1 cellular context compared by ENCODE assay signal in the genomic region with DNA sequence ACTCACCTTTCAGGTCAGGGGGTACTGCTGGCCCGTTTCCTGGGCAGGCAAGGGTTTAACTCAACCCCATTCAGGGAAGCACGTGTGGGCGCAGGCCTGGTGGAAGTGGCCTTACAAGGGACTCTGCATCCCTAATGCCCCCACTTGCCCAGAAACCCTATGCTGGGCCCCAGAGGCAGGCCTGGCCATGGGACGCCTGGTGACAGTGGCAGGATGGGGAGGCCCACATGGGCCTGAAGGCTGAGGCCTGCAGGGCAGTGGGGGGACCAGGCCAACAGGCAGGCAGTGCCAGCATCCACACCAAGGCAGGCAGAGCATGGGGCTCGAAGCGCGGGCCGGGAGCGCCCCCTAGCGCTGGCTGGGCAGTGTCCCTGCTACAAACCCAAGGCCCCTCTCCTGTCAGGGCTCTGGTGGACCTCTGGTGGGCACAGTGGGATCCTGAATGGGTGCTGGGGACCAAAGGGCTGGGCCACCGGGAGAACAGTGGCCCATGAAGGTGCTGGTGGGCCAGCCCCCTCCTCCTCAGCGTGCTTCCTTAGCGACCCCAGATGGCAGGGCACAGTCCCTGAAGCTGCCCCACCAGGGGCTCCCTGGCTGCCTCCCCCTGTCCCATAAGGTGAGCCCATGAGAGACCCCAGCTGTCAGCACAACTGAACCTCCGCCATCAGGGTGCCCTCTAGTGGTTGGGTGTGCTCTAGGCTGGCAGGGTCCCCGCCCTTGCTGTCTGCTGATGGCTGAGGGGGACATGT.
A peak's percentile ranks its signal among the peaks of the same experiment; 100 is the strongest.
TF ChIP-seq lines count a peak whose summit lies in the region.

No MANE protein-coding gene starts in this region.

TF ChIP-seq in HepG2, 621 proteins besides CTCF, POLR2A, EP300 and RAD21 (continued from another document and continues in another):
- TF ChIP-seq, protein P1, sequence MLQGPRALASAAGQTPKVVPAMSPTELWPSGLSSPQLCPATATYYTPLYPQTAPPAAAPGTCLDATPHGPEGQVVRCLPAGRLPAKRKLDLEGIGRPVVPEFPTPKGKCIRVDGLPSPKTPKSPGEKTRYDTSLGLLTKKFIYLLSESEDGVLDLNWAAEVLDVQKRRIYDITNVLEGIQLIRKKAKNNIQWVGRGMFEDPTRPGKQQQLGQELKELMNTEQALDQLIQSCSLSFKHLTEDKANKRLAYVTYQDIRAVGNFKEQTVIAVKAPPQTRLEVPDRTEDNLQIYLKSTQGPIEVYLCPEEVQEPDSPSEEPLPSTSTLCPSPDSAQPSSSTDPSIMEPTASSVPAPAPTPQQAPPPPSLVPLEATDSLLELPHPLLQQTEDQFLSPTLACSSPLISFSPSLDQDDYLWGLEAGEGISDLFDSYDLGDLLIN (CRISPR knock-in tag; IDR thresholded peaks at IDR 0.05; ENCODE audit: borderline replicate concordance): no peak
- TF ChIP-seq, protein P2, sequence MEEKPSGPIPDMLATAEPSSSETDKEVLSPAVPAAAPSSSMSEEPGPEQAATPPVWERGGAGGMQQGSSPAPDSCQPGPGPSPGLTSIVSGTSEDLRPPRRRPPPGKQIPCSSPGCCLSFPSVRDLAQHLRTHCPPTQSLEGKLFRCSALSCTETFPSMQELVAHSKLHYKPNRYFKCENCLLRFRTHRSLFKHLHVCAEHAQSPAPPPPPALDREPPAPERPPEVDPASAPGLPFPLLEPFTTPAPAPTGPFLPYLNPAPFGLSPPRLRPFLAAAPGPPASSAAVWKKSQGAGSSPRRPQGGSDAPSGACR (CRISPR knock-in tag; IDR thresholded peaks at IDR 0.05): no peak
- TF ChIP-seq MEIS1 (CRISPR knock-in tag; IDR thresholded peaks at IDR 0.05; ENCODE audit: borderline replicate concordance) (no peak), ZNF556 (CRISPR knock-in tag; IDR thresholded peaks at IDR 0.05; ENCODE audit: borderline replicate concordance) (no peak; the same call in 1 of the 2 replicates), ZNF547 (CRISPR knock-in tag; IDR thresholded peaks at IDR 0.05) (peak; percentile 92), ZNF329 (CRISPR knock-in tag; IDR thresholded peaks at IDR 0.05; ENCODE audit: low read depth) (no peak), ZNF878 (CRISPR knock-in tag; IDR thresholded peaks at IDR 0.05) (no peak), STAG1 (CRISPR knock-in tag; IDR thresholded peaks at IDR 0.05) (peak; percentile 96), ZSCAN31 (CRISPR knock-in tag; IDR thresholded peaks at IDR 0.05; ENCODE audit: low read depth) (peak; percentile 83), SP2 (CRISPR knock-in tag; IDR thresholded peaks at IDR 0.05) (no peak; the same call in 1 of the 2 replicates), KDM4B (CRISPR knock-in tag; IDR thresholded peaks at IDR 0.05) (no peak), HES4 (CRISPR knock-in tag; IDR thresholded peaks at IDR 0.05; ENCODE audit: borderline replicate concordance) (no peak), ZNF782 (CRISPR knock-in tag; IDR thresholded peaks at IDR 0.05; ENCODE audit: borderline replicate concordance) (peak; percentile 47; the same call in 1 of the 2 replicates), NCOR1 (IDR thresholded peaks at IDR 0.05; ENCODE audit: borderline replicate concordance, low read length) (no peak), ZFP62 (CRISPR knock-in tag; IDR thresholded peaks at IDR 0.05) (no peak), FOXO1 (CRISPR knock-in tag; IDR thresholded peaks at IDR 0.05) (peak; percentile 68; the same call in 1 of the 2 replicates), DPF2 (CRISPR knock-in tag; IDR thresholded peaks at IDR 0.05; ENCODE audit: borderline replicate concordance, low read depth) (no peak), IKZF4 (CRISPR knock-in tag; IDR thresholded peaks at IDR 0.05; ENCODE audit: borderline replicate concordance, low read depth, not compliant biosample characterization) (no peak), ZNF282 (IDR thresholded peaks at IDR 0.05; ENCODE audit: partially characterized antibody) (no peak)
- TF ChIP-seq, protein P3, sequence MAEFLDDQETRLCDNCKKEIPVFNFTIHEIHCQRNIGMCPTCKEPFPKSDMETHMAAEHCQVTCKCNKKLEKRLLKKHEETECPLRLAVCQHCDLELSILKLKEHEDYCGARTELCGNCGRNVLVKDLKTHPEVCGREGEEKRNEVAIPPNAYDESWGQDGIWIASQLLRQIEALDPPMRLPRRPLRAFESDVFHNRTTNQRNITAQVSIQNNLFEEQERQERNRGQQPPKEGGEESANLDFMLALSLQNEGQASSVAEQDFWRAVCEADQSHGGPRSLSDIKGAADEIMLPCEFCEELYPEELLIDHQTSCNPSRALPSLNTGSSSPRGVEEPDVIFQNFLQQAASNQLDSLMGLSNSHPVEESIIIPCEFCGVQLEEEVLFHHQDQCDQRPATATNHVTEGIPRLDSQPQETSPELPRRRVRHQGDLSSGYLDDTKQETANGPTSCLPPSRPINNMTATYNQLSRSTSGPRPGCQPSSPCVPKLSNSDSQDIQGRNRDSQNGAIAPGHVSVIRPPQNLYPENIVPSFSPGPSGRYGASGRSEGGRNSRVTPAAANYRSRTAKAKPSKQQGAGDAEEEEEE (CRISPR knock-in tag; IDR thresholded peaks at IDR 0.05; ENCODE audit: borderline replicate concordance): no peak
- TF ChIP-seq, protein P4, sequence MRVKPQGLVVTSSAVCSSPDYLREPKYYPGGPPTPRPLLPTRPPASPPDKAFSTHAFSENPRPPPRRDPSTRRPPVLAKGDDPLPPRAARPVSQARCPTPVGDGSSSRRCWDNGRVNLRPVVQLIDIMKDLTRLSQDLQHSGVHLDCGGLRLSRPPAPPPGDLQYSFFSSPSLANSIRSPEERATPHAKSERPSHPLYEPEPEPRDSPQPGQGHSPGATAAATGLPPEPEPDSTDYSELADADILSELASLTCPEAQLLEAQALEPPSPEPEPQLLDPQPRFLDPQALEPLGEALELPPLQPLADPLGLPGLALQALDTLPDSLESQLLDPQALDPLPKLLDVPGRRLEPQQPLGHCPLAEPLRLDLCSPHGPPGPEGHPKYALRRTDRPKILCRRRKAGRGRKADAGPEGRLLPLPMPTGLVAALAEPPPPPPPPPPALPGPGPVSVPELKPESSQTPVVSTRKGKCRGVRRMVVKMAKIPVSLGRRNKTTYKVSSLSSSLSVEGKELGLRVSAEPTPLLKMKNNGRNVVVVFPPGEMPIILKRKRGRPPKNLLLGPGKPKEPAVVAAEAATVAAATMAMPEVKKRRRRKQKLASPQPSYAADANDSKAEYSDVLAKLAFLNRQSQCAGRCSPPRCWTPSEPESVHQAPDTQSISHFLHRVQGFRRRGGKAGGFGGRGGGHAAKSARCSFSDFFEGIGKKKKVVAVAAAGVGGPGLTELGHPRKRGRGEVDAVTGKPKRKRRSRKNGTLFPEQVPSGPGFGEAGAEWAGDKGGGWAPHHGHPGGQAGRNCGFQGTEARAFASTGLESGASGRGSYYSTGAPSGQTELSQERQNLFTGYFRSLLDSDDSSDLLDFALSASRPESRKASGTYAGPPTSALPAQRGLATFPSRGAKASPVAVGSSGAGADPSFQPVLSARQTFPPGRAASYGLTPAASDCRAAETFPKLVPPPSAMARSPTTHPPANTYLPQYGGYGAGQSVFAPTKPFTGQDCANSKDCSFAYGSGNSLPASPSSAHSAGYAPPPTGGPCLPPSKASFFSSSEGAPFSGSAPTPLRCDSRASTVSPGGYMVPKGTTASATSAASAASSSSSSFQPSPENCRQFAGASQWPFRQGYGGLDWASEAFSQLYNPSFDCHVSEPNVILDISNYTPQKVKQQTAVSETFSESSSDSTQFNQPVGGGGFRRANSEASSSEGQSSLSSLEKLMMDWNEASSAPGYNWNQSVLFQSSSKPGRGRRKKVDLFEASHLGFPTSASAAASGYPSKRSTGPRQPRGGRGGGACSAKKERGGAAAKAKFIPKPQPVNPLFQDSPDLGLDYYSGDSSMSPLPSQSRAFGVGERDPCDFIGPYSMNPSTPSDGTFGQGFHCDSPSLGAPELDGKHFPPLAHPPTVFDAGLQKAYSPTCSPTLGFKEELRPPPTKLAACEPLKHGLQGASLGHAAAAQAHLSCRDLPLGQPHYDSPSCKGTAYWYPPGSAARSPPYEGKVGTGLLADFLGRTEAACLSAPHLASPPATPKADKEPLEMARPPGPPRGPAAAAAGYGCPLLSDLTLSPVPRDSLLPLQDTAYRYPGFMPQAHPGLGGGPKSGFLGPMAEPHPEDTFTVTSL (CRISPR knock-in tag; IDR thresholded peaks at IDR 0.05; ENCODE audit: borderline replicate concordance): no peak
- TF ChIP-seq, protein P5, sequence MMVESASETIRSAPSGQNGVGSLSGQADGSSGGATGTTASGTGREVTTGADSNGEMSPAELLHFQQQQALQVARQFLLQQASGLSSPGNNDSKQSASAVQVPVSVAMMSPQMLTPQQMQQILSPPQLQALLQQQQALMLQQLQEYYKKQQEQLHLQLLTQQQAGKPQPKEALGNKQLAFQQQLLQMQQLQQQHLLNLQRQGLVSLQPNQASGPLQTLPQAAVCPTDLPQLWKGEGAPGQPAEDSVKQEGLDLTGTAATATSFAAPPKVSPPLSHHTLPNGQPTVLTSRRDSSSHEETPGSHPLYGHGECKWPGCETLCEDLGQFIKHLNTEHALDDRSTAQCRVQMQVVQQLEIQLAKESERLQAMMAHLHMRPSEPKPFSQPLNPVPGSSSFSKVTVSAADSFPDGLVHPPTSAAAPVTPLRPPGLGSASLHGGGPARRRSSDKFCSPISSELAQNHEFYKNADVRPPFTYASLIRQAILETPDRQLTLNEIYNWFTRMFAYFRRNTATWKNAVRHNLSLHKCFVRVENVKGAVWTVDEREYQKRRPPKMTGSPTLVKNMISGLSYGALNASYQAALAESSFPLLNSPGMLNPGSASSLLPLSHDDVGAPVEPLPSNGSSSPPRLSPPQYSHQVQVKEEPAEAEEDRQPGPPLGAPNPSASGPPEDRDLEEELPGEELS (CRISPR knock-in tag; IDR thresholded peaks at IDR 0.05): no peak; the same call in 1 of the 2 replicates
- TF ChIP-seq, protein P6, sequence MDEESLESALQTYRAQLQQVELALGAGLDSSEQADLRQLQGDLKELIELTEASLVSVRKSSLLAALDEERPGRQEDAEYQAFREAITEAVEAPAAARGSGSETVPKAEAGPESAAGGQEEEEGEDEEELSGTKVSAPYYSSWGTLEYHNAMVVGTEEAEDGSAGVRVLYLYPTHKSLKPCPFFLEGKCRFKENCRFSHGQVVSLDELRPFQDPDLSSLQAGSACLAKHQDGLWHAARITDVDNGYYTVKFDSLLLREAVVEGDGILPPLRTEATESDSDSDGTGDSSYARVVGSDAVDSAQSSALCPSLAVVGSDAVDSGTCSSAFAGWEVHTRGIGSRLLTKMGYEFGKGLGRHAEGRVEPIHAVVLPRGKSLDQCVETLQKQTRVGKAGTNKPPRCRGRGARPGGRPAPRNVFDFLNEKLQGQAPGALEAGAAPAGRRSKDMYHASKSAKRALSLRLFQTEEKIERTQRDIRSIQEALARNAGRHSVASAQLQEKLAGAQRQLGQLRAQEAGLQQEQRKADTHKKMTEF (CRISPR knock-in tag; IDR thresholded peaks at IDR 0.05): peak; percentile 81
- TF ChIP-seq, protein P7, sequence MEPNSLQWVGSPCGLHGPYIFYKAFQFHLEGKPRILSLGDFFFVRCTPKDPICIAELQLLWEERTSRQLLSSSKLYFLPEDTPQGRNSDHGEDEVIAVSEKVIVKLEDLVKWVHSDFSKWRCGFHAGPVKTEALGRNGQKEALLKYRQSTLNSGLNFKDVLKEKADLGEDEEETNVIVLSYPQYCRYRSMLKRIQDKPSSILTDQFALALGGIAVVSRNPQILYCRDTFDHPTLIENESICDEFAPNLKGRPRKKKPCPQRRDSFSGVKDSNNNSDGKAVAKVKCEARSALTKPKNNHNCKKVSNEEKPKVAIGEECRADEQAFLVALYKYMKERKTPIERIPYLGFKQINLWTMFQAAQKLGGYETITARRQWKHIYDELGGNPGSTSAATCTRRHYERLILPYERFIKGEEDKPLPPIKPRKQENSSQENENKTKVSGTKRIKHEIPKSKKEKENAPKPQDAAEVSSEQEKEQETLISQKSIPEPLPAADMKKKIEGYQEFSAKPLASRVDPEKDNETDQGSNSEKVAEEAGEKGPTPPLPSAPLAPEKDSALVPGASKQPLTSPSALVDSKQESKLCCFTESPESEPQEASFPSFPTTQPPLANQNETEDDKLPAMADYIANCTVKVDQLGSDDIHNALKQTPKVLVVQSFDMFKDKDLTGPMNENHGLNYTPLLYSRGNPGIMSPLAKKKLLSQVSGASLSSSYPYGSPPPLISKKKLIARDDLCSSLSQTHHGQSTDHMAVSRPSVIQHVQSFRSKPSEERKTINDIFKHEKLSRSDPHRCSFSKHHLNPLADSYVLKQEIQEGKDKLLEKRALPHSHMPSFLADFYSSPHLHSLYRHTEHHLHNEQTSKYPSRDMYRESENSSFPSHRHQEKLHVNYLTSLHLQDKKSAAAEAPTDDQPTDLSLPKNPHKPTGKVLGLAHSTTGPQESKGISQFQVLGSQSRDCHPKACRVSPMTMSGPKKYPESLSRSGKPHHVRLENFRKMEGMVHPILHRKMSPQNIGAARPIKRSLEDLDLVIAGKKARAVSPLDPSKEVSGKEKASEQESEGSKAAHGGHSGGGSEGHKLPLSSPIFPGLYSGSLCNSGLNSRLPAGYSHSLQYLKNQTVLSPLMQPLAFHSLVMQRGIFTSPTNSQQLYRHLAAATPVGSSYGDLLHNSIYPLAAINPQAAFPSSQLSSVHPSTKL (CRISPR knock-in tag; IDR thresholded peaks at IDR 0.05): peak; percentile 41
- TF ChIP-seq, protein P8, sequence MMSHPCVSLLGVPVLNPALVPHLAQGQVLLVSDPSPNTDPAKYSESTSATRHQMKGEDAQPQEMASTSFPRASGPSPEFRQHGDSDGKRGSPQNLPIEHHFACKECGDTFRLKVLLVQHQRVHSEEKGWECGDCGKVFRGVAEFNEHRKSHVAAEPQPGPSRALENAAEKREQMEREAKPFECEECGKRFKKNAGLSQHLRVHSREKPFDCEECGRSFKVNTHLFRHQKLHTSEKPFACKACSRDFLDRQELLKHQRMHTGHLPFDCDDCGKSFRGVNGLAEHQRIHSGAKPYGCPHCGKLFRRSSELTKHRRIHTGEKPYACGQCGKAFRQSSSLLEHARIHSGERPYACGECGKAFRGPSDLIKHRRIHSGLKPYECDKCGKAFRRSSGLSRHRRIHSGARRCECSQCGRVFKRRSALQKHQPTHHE (CRISPR knock-in tag; IDR thresholded peaks at IDR 0.05; ENCODE audit: borderline replicate concordance): no peak
- TF ChIP-seq, protein P9, sequence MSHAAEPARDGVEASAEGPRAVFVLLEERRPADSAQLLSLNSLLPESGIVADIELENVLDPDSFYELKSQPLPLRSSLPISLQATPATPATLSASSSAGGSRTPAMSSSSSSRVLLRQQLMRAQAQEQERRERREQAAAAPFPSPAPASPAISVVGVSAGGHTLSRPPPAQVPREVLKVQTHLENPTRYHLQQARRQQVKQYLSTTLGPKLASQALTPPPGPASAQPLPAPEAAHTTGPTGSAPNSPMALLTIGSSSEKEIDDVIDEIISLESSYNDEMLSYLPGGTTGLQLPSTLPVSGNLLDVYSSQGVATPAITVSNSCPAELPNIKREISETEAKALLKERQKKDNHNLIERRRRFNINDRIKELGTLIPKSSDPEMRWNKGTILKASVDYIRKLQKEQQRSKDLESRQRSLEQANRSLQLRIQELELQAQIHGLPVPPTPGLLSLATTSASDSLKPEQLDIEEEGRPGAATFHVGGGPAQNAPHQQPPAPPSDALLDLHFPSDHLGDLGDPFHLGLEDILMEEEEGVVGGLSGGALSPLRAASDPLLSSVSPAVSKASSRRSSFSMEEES (CRISPR knock-in tag; IDR thresholded peaks at IDR 0.05): no peak
- TF ChIP-seq, protein P10, sequence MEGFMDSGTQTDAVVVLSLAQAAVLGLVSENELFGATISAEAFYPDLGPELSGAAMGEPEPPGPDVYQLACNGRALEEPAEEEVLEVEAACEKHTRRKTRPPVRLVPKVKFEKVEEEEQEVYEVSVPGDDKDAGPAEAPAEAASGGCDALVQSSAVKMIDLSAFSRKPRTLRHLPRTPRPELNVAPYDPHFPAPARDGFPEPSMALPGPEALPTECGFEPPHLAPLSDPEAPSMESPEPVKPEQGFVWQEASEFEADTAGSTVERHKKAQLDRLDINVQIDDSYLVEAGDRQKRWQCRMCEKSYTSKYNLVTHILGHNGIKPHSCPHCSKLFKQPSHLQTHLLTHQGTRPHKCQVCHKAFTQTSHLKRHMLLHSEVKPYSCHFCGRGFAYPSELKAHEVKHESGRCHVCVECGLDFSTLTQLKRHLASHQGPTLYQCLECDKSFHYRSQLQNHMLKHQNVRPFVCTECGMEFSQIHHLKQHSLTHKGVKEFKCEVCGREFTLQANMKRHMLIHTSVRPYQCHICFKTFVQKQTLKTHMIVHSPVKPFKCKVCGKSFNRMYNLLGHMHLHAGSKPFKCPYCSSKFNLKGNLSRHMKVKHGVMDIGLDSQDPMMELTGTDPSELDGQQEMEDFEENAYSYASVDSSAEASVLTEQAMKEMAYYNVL (CRISPR knock-in tag; IDR thresholded peaks at IDR 0.05; ENCODE audit: borderline replicate concordance): peak; percentile 29; the same call in 1 of the 2 replicates
